In genomic region chr7:91800389-91800788, GRCh38 we compare ENCODE assay signal across 1 cellular context.
TF ChIP-seq lines count a peak whose summit lies in the region.

No MANE protein-coding gene starts in this region.

TF ChIP-seq in K562, 482 proteins besides CTCF, POLR2A, EP300 and RAD21 (continued from another document):
- TF ChIP-seq PRDM10 (IDR thresholded peaks at IDR 0.05; ENCODE audit: partially characterized antibody) (no peak), ZNF318 (IDR thresholded peaks at IDR 0.05; ENCODE audit: borderline replicate concordance in 1 of 2, low read depth in 1 of 2) (no peak), MCM2 (IDR thresholded peaks at IDR 0.05; ENCODE audit: low read depth) (no peak), ZBTB49 (CRISPR knock-in tag; IDR thresholded peaks at IDR 0.05; ENCODE audit: borderline replicate concordance) (no peak), SLC30A9 (CRISPR knock-in tag; IDR thresholded peaks at IDR 0.05) (no peak), HDAC2 (IDR thresholded peaks at IDR 0.05) (no peak), CBFA2T3 (IDR thresholded peaks at IDR 0.05) (no peak), TFE3 (CRISPR knock-in tag; IDR thresholded peaks at IDR 0.05) (no peak), MLX (CRISPR knock-in tag; conservative IDR thresholded peaks at IDR 0.05) (no peak), AFF1 (IDR thresholded peaks at IDR 0.05; ENCODE audit: low read depth in 1 of 2, partially characterized antibody in 2 of 2) (no peak), NRF1 (conservative IDR thresholded peaks at IDR 0.05 in 1 of 2, IDR thresholded peaks at IDR 0.05 in 1 of 2) (no peak), COPS2 (conservative IDR thresholded peaks at IDR 0.05) (no peak)
